In genomic region chr12:42539696-42540095, GRCh38 we compare ENCODE assay signal across 20 cellular contexts. TPM values are rescaled to one million over a fixed set of nuclear protein-coding genes. Genes with fewer than 3 reads are reported as not detected.
DNase-seq lines count a peak whose midpoint lies in the region; TF ChIP-seq lines count a peak whose summit lies in the region.
"Had no signal": no experiment of that assay in that cellular context is flagged by ENCODE, and none has a peak within 500 bp of the region (broad histone marks: within the 10 kb centered on the region; RNA-seq: fewer than 3 reads in every experiment).

No MANE protein-coding gene starts in this region.

- no peaks in the 10 kb centered on the region for H3K36me3 Mint-ChIP-seq in chondrocyte (ENCODE audit: low read depth)
- H3K36me3 Mint-ChIP-seq: CD14-positive monocyte; CD8-positive, alpha-beta memory T cell had no signal

- no peak for TF ChIP-seq CTCF in BJ (IDR thresholded peaks at IDR 0.05; ENCODE audit: insufficient read depth, low read depth, low read length)
- TF ChIP-seq CTCF in chondrocyte (IDR thresholded peaks at IDR 0.05), result no peak

- peak overlapping the region; percentile 0 for H3K27ac Mint-ChIP-seq in chondrocyte (ENCODE audit: unreplicated experiment)
- H3K27ac Mint-ChIP-seq: B cell; CD14-positive monocyte; CD8-positive, alpha-beta memory T cell had no signal

- H3K4me3 ChIP-seq in BJ (ENCODE audit: low read depth, low read length), result no peak overlapping the region

- CTCF ChIA-PET in BJ (lab: Yijun Ruan, JAX), result interaction anchor here (0.6 to 0.7 kb wide), 2 partner anchors 57 to 162 kb away, joined by 3 to 5 read pairs; no protein-coding TSS in a partner anchor

- H3K27me3 Mint-ChIP-seq in chondrocyte (ENCODE audit: low read depth), result no peaks in the 10 kb centered on the region

- no peak overlapping the region for H3K4me3 Mint-ChIP-seq in chondrocyte (ENCODE audit: unreplicated experiment)
- H3K4me3 Mint-ChIP-seq: B cell; CD14-positive monocyte; CD8-positive, alpha-beta memory T cell had no signal

- H3K27me3 ChIP-seq in BJ (ENCODE audit: control insufficient read depth, insufficient read depth, low read length), result no peaks in the 10 kb centered on the region

- no peaks in the 10 kb centered on the region for H3K9me3 Mint-ChIP-seq in chondrocyte (ENCODE audit: low read depth)
- H3K9me3 Mint-ChIP-seq: CD8-positive, alpha-beta memory T cell had no signal

- peak; percentile 20 for DNase-seq in BJ (ENCODE audit: low read depth)
- DNase-seq in chondrocyte (ENCODE audit: low spot score), result no peak
- DNase-seq in fibroblast of the conjunctiva (ENCODE audit: low read depth), result peak; percentile 13
- no peak for DNase-seq in NCI-H2029 (lab: John Stamatoyannopoulos, UW)
- DNase-seq in NCI-H128 (lab: John Stamatoyannopoulos, UW; ENCODE audit: unreplicated experiment), result no peak
- DNase-seq in stimulated activated naive CD4-positive, alpha-beta T cell treated with Interleukin-2 at 50 U/mL for 16 hours (lab: John Stamatoyannopoulos, UW), result no peak
- no peak for DNase-seq in midbrain (lab: John Stamatoyannopoulos, UW)
- DNase-seq: CD8-positive, alpha-beta memory T cell; DMS79 treated with DMSO at 0.1 percent for 48 hours; H7; Karpas-422; NCI-H1092; NCI-H1436 treated with DMSO at 0.1 percent for 48 hours; NCI-H187 treated with DMSO at 0.1 percent for 48 hours; NCI-H2107; NCI-H524; NCI-H774 had no signal

- no peaks in the 10 kb centered on the region for H3K36me3 ChIP-seq in BJ (ENCODE audit: control insufficient read depth, insufficient read depth, low read length)

- peaks cover 19% of the 10 kb centered on the region for H3K4me1 Mint-ChIP-seq in chondrocyte (ENCODE audit: low read depth)
- H3K4me1 Mint-ChIP-seq: B cell; CD14-positive monocyte; CD8-positive, alpha-beta memory T cell had no signal

- POLR2A ChIA-PET in BJ (lab: Charles Lee), result no interaction called here

RNA-seq across cellular contexts. Expression of gene PRICKLE1, which starts 49.9 kb away (rescaled TPM):
- 16.3 and 19.9 TPM in 2 replicates for polyA plus RNA-seq in BJ (2011; rRNA removed)
- 22.2 and 25.1 TPM in 2 replicates for polyA minus RNA-seq in BJ (2011; rRNA and poly(A)+ RNA removed)
- total RNA-seq in chondrocyte, result 30.3 to 62.8 TPM (median 32.0 TPM) in 3 replicates
- total RNA-seq: CD8-positive, alpha-beta memory T cell; HepG2 had no signal
- polyA plus RNA-seq: HepG2 had no signal

Comparison
In these comparisons a context has a peak if more than half of its experiments do, and no peak if none do; other contexts are left out.
1. DNase-seq: peak in BJ (single experiment) and fibroblast of the conjunctiva (single experiment); none in chondrocyte (single experiment), NCI-H2029 (single experiment), NCI-H128 (single experiment), stimulated activated naive CD4-positive, alpha-beta T cell treated with Interleukin-2 at 50 U/mL for 16 hours (single experiment) and midbrain (single experiment).